14 cellular contexts compared by ENCODE assay signal in the genomic region with DNA sequence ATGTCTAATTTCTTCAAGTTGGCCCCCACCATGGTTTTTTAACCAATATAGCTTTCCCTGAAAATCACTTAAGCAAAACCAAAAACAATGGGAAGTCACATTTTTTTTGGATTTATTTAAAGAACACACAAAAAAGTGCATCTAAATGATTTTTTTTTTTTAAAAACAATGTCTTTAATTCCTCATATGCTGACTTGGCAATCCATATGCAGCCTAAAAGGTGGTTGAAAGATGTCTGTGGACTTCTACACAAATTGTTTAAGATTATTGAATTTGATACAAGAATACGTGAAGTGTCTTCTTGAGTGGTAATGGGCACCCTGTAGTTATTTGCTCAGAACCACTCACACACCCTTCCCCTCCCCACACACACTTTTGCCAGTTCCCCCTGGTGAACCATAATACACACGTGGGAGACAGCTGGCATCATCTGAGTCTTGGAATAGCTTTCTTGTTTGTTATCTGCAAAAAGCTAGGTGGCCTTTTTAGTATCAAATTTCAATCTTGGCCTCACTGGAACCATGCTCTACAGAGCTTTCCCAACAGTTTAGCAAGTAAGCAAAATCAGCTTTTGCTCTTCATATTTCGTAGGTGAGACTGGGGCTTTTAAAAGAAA.
"Had no signal": no experiment of that assay in that cellular context is flagged by ENCODE, and none has a peak within 500 bp of the region (broad histone marks: within the 10 kb centered on the region; RNA-seq: fewer than 3 reads in every experiment).

No MANE protein-coding gene starts in this region.

- H3K27me3 ChIP-seq: esophagus muscularis mucosa, heart left ventricle, suprapubic skin, upper lobe of left lung had no signal

- H3K4me1 ChIP-seq: heart left ventricle, suprapubic skin, upper lobe of left lung had no signal

- ATAC-seq: heart left ventricle; stimulated activated naive CD8-positive, alpha-beta T cell treated with anti-CD3 and anti-CD28 coated beads, Interleukin-15, Interleukin-2, amounts not matched to agents 100 U/mL and 50 U/mL, for 24 hours had no signal

- H3K9me3 ChIP-seq: esophagus muscularis mucosa, heart left ventricle, left ventricle myocardium inferior, suprapubic skin, upper lobe of left lung had no signal

- DNase-seq: activated CD4-positive, alpha-beta T cell treated with anti-CD3 and anti-CD28 coated beads, Interleukin-2, amount 50 U/mL, for 1 hour; activated effector memory CD4-positive, alpha-beta T cell treated with Interleukin-2 at 50 U/mL for 16 hours; activated naive CD8-positive, alpha-beta T cell treated with anti-CD3 and anti-CD28 coated beads, Interleukin-2, amount 10 ng/mL, durations not matched to agents 7 days and 5 days; aorta; foreskin fibroblast; heart left ventricle; left ventricle myocardium inferior; mesenchymal stem cell; stimulated activated CD4-positive, alpha-beta T cell treated with anti-CD3 and anti-CD28 coated beads, Interleukin-4, amount 100 ng/mL, for 1 hour; stimulated activated CD8-positive, alpha-beta memory T cell treated with anti-CD3 and anti-CD28 coated beads, Interleukin-4, amount 100 ng/mL, for 48 hours; stimulated activated naive CD8-positive, alpha-beta T cell treated with anti-CD3 and anti-CD28 coated beads, Interleukin-15, Interleukin-2, amounts not matched to agents 100 U/mL and 50 U/mL, for 24 hours; upper lobe of left lung had no signal

- H3K27ac ChIP-seq: heart left ventricle, left ventricle myocardium inferior, suprapubic skin, upper lobe of left lung had no signal

- H3K27me3 Mint-ChIP-seq: activated naive CD8-positive, alpha-beta T cell treated with anti-CD3 and anti-CD28 coated beads, Interleukin-2, amount 10 ng/mL, durations not matched to agents 7 days and 5 days had no signal

- H3K4me3 Mint-ChIP-seq: activated naive CD8-positive, alpha-beta T cell treated with anti-CD3 and anti-CD28 coated beads, Interleukin-2, amount 10 ng/mL, durations not matched to agents 7 days and 5 days had no signal

- H3K9me3 Mint-ChIP-seq: activated naive CD8-positive, alpha-beta T cell treated with anti-CD3 and anti-CD28 coated beads, Interleukin-2, amount 10 ng/mL, durations not matched to agents 7 days and 5 days had no signal

- H3K4me3 ChIP-seq: esophagus muscularis mucosa, heart left ventricle, left ventricle myocardium inferior, suprapubic skin, upper lobe of left lung had no signal
